16 cellular contexts compared by ENCODE assay signal in genomic region chr9:90943341-90943740, GRCh38.
DNase-seq lines count a peak whose midpoint lies in the region; ATAC-seq and TF ChIP-seq lines count a peak whose summit lies in the region.
"Had no signal": no experiment of that assay in that cellular context is flagged by ENCODE, and none has a peak within 500 bp of the region (broad histone marks: within the 10 kb centered on the region; RNA-seq: fewer than 3 reads in every experiment).

No MANE protein-coding gene starts in this region.

- H3K4me1 ChIP-seq in breast epithelium (no peaks in the 10 kb centered on the region), esophagus squamous epithelium (peaks cover 4 to 57% (median 5%) of the 10 kb centered on the region in 3 donors)
- H3K4me1 ChIP-seq: Caco-2, right atrium auricular region, tibial artery had no signal

- H3K36me3 Mint-ChIP-seq in MCF 10A (ENCODE audit: insufficient read depth, unreplicated experiment) (no peaks in the 10 kb centered on the region), type B pancreatic cell (no peaks in the 10 kb centered on the region)
- H3K36me3 Mint-ChIP-seq: brain, IgD-negative memory B cell had no signal

- H3K9me3 Mint-ChIP-seq in MCF 10A (ENCODE audit: unreplicated experiment) (peaks cover 8% of the 10 kb centered on the region), type B pancreatic cell (peaks cover 8% of the 10 kb centered on the region)
- H3K9me3 Mint-ChIP-seq: neural crest cell had no signal

- TF ChIP-seq CTCF in MCF 10A (IDR thresholded peaks at IDR 0.05; ENCODE audit: unreplicated experiment) = no peak
- TF ChIP-seq CTCF in breast epithelium (IDR thresholded peaks at IDR 0.05) = no peak
- no peak for TF ChIP-seq CTCF in esophagus squamous epithelium (IDR thresholded peaks at IDR 0.05)
- no peak for TF ChIP-seq CTCF in type B pancreatic cell (conservative IDR thresholded peaks at IDR 0.05)

- H3K27ac ChIP-seq in breast epithelium = no peak overlapping the region
- peak overlapping the region; percentile 38 to 77 (median 68) for H3K27ac ChIP-seq in esophagus squamous epithelium
- H3K27ac ChIP-seq: right atrium auricular region, tibial artery had no signal

- H3K4me3 Mint-ChIP-seq in MCF 10A (ENCODE audit: unreplicated experiment) = no peak overlapping the region
- H3K4me3 Mint-ChIP-seq in type B pancreatic cell = no peak overlapping the region
- H3K4me3 Mint-ChIP-seq: brain, IgD-negative memory B cell, neural crest cell had no signal

- CTCF ChIA-PET in MCF 10A (lab: Yijun Ruan, JAX) = interaction anchor here (0.8 to 1.6 kb wide), 6 partner anchors 9 to 742 kb away, joined by 4 to 11 read pairs (median 5); no protein-coding TSS in a partner anchor

- 33 to 68% methylated on average over 3 to 6 of the region's 7 CpGs for WGBS in esophagus squamous epithelium, 2 donors

- BruUV-seq in MCF 10A (replicated peaks; lab: Mats Ljungman, UMichigan) = no TSS peak

- H3K4me3 ChIP-seq in breast epithelium = no peak overlapping the region
- H3K4me3 ChIP-seq in esophagus squamous epithelium = no peak overlapping the region
- H3K4me3 ChIP-seq: right atrium auricular region, tibial artery had no signal

- H3K27me3 Mint-ChIP-seq in MCF 10A (ENCODE audit: insufficient read depth, unreplicated experiment) (no peaks in the 10 kb centered on the region), type B pancreatic cell (no peaks in the 10 kb centered on the region)

- H3K36me3 ChIP-seq in breast epithelium (no peaks in the 10 kb centered on the region), esophagus squamous epithelium (no peaks in the 10 kb centered on the region)
- H3K36me3 ChIP-seq: right atrium auricular region, tibial artery had no signal

- peak; percentile 56 for DNase-seq in MCF 10A (ENCODE audit: unreplicated experiment)
- DNase-seq in breast epithelium (ENCODE audit: low spot score in 2 of 2) = no peak
- peak; percentile 74 for DNase-seq in RPMI8226
- DNase-seq in esophagus squamous epithelium (lab: John Stamatoyannopoulos, UW) = no peak
- DNase-seq in type B pancreatic cell (ENCODE audit: extremely low spot score, unreplicated experiment) = no peak
- DNase-seq: Caco-2; mesendoderm; stimulated activated CD4-positive, alpha-beta T cell treated with anti-CD3 and anti-CD28 coated beads, Interleukin-1b, Interleukin-23, amount 100 ng/mL, for 48 hours; tibial artery had no signal

- peak overlapping the region; percentile 24 for H3K27ac Mint-ChIP-seq in MCF 10A (ENCODE audit: low read depth, unreplicated experiment)
- peak overlapping the region; percentile 72 for H3K27ac Mint-ChIP-seq in type B pancreatic cell
- H3K27ac Mint-ChIP-seq: brain, IgD-negative memory B cell had no signal

- no peaks in the 10 kb centered on the region for H3K27me3 ChIP-seq in breast epithelium
- H3K27me3 ChIP-seq in esophagus squamous epithelium = peaks cover 0 to 5% (median 0%) of the 10 kb centered on the region in 4 donors
- H3K27me3 ChIP-seq: right atrium auricular region, tibial artery had no signal

- peaks cover 22% of the 10 kb centered on the region for H3K4me1 Mint-ChIP-seq in MCF 10A (ENCODE audit: insufficient read depth, unreplicated experiment)
- peaks cover 14% of the 10 kb centered on the region for H3K4me1 Mint-ChIP-seq in type B pancreatic cell (ENCODE audit: unreplicated experiment)

- POLR2A ChIA-PET in MCF 10A (lab: Yijun Ruan, JAX) = interaction anchor here (0.6 to 3.1 kb wide), 27 partner anchors 10 to 483 kb away, joined by 3 to 36 read pairs (median 5); partner anchors contain the start of genes AUH and NFIL3

- intact Hi-C loops in MCF 10A (cut with micrococcal nuclease) (no loop called here), breast epithelium (cut with DNase I; ENCODE audit: low total_unique reads) (no loop called here), esophagus squamous epithelium (cut with DNase I) (no loop called here)

- H3K9me3 ChIP-seq in breast epithelium (no peaks in the 10 kb centered on the region), esophagus squamous epithelium (no peaks in the 10 kb centered on the region)
- H3K9me3 ChIP-seq: Caco-2, right atrium auricular region had no signal

- ATAC-seq in HG02759 (IDR thresholded peaks at IDR 0.05; ENCODE audit: unreplicated experiment) = no peak
- ATAC-seq in HG03457 (IDR thresholded peaks at IDR 0.05; ENCODE audit: unreplicated experiment) = no peak
- no peak for ATAC-seq in HG03565 (IDR thresholded peaks at IDR 0.05; ENCODE audit: unreplicated experiment)

- no peak for TF ChIP-seq POLR2A in breast epithelium (IDR thresholded peaks at IDR 0.05)
- no peak for TF ChIP-seq POLR2A in esophagus squamous epithelium (IDR thresholded peaks at IDR 0.05)

Comparison
In these comparisons a context has a peak if more than half of its experiments do, and no peak if none do; other contexts are left out.
1. DNase-seq: peak in MCF 10A (single experiment) and RPMI8226 (single experiment); none in breast epithelium (0 of 2), esophagus squamous epithelium (single experiment) and type B pancreatic cell (single experiment).
2. H3K27ac ChIP-seq: peak in esophagus squamous epithelium (4 of 4); none in breast epithelium (0 of 2).